ENCODE assay signal across 18 cellular contexts in genomic region chr3:161800985-161801559, GRCh38.
DNase-seq lines count a peak whose midpoint lies in the region; ATAC-seq and TF ChIP-seq lines count a peak whose summit lies in the region.
"Had no signal": no experiment of that assay in that cellular context is flagged by ENCODE, and none has a peak within 500 bp of the region (broad histone marks: within the 10 kb centered on the region; RNA-seq: fewer than 3 reads in every experiment).

No MANE protein-coding gene starts in this region.

- CTCF ChIA-PET in activated CD8-positive, alpha-beta T cell treated with anti-CD3 and anti-CD28 coated beads for 36 hours (lab: Charles Lee) = no interaction called here
- CTCF ChIA-PET in activated CD8-positive, alpha-beta T cell treated with anti-CD3 and anti-CD28 coated beads, Interleukin-2, amount 10 ng/mL, durations not matched to agents 7 days and 5 days (lab: Charles Lee) = no interaction called here

- POLR2A ChIA-PET in activated CD8-positive, alpha-beta T cell treated with anti-CD3 and anti-CD28 coated beads for 36 hours (lab: Charles Lee) = no interaction called here
- POLR2A ChIA-PET in activated CD8-positive, alpha-beta T cell treated with anti-CD3 and anti-CD28 coated beads, Interleukin-2, amount 10 ng/mL, durations not matched to agents 7 days and 5 days (lab: Charles Lee) = no interaction called here

- TF ChIP-seq CTCF in activated CD8-positive, alpha-beta T cell treated with anti-CD3 and anti-CD28 coated beads for 36 hours (IDR thresholded peaks at IDR 0.05) = no peak
- no peak for TF ChIP-seq CTCF in BE2C (IDR thresholded peaks at IDR 0.05; ENCODE audit: low read depth, low read length)

- no peaks in the 10 kb centered on the region for H3K9me3 ChIP-seq in BE2C
- H3K9me3 ChIP-seq: Peyer's patch had no signal

- H3K27me3 Mint-ChIP-seq in activated CD8-positive, alpha-beta T cell treated with anti-CD3 and anti-CD28 coated beads for 36 hours = no peaks in the 10 kb centered on the region
- no peaks in the 10 kb centered on the region for H3K27me3 Mint-ChIP-seq in activated CD8-positive, alpha-beta T cell treated with anti-CD3 and anti-CD28 coated beads, Interleukin-2, amount 10 ng/mL, durations not matched to agents 7 days and 5 days (ENCODE audit: low read depth)
- H3K27me3 Mint-ChIP-seq in T-helper 2 cell treated with Interferon-gamma antibody and Interleukin-4, amounts not matched to agents 5 μg/mL and 100 μg/mL, for 36 hours (ENCODE audit: low read depth) = no peaks in the 10 kb centered on the region
- H3K27me3 Mint-ChIP-seq: CD4-positive, alpha-beta memory T cell had no signal

- intact Hi-C loops in activated CD8-positive, alpha-beta T cell treated with anti-CD3 and anti-CD28 coated beads for 36 hours (cut with micrococcal nuclease) = no loop called here

- no peaks in the 10 kb centered on the region for H3K27me3 ChIP-seq in BE2C
- H3K27me3 ChIP-seq: Peyer's patch had no signal

- no peaks in the 10 kb centered on the region for H3K36me3 Mint-ChIP-seq in activated CD8-positive, alpha-beta T cell treated with anti-CD3 and anti-CD28 coated beads for 36 hours (ENCODE audit: low read depth)
- no peaks in the 10 kb centered on the region for H3K36me3 Mint-ChIP-seq in activated CD8-positive, alpha-beta T cell treated with anti-CD3 and anti-CD28 coated beads, Interleukin-2, amount 10 ng/mL, durations not matched to agents 7 days and 5 days (ENCODE audit: low read depth)
- H3K36me3 Mint-ChIP-seq in T-helper 2 cell treated with Interferon-gamma antibody and Interleukin-4, amounts not matched to agents 5 μg/mL and 100 μg/mL, for 36 hours (ENCODE audit: low read depth) = peaks cover 2% of the 10 kb centered on the region
- H3K36me3 Mint-ChIP-seq: CD4-positive, alpha-beta memory T cell had no signal

- DNase-seq in activated CD8-positive, alpha-beta T cell treated with anti-CD3 and anti-CD28 coated beads for 36 hours = peak; percentile 5
- no peak for DNase-seq in activated CD8-positive, alpha-beta T cell treated with anti-CD3 and anti-CD28 coated beads, Interleukin-2, amount 10 ng/mL, durations not matched to agents 7 days and 5 days
- peak; percentile 12 for DNase-seq in T-helper 2 cell treated with Interferon-gamma antibody and Interleukin-4, amounts not matched to agents 5 μg/mL and 100 μg/mL, for 36 hours (ENCODE audit: low spot score)
- DNase-seq in NCI-H1105 (lab: John Stamatoyannopoulos, UW) (no peak), BE2C (no peak), NCI-H2227 (lab: John Stamatoyannopoulos, UW; ENCODE audit: unreplicated experiment) (no peak)
- DNase-seq in activated CD4-positive, alpha-beta T cell treated with anti-CD3 and anti-CD28 coated beads, Interleukin-2, amount 50 U/mL, for 1 hour = no peak
- DNase-seq: CD4-positive, alpha-beta memory T cell; DMS79; GOT3; NCI-H1436 treated with DMSO at 0.1 percent for 48 hours; NCI-H2081; NCI-H510A treated with DMSO at 0.1 percent for 48 hours; Peyer's patch; T-helper 9 cell had no signal

- no peaks in the 10 kb centered on the region for H3K4me1 Mint-ChIP-seq in activated CD8-positive, alpha-beta T cell treated with anti-CD3 and anti-CD28 coated beads for 36 hours (ENCODE audit: low read depth)
- no peaks in the 10 kb centered on the region for H3K4me1 Mint-ChIP-seq in activated CD8-positive, alpha-beta T cell treated with anti-CD3 and anti-CD28 coated beads, Interleukin-2, amount 10 ng/mL, durations not matched to agents 7 days and 5 days (ENCODE audit: low read depth)
- H3K4me1 Mint-ChIP-seq in T-helper 2 cell treated with Interferon-gamma antibody and Interleukin-4, amounts not matched to agents 5 μg/mL and 100 μg/mL, for 36 hours (ENCODE audit: low read depth) = peaks cover 5% of the 10 kb centered on the region
- H3K4me1 Mint-ChIP-seq: CD4-positive, alpha-beta memory T cell had no signal

- H3K4me1 ChIP-seq in BE2C = no peaks in the 10 kb centered on the region
- H3K4me1 ChIP-seq: Peyer's patch had no signal

- no peak for ATAC-seq in activated CD8-positive, alpha-beta T cell treated with anti-CD3 and anti-CD28 coated beads for 36 hours
- no peak for ATAC-seq in activated CD8-positive, alpha-beta T cell treated with anti-CD3 and anti-CD28 coated beads, Interleukin-2, amount 10 ng/mL, durations not matched to agents 7 days and 5 days
- peak; percentile 76 for ATAC-seq in HG03432 (IDR thresholded peaks at IDR 0.05; ENCODE audit: unreplicated experiment)
- ATAC-seq: K562, Right ventricle myocardium inferior had no signal

- no peaks in the 10 kb centered on the region for H3K36me3 ChIP-seq in BE2C
- H3K36me3 ChIP-seq: Peyer's patch had no signal

- no peak overlapping the region for H3K4me3 ChIP-seq in BE2C (ENCODE audit: low read depth, low read length)
- H3K4me3 ChIP-seq: K562, Peyer's patch had no signal

- H3K27ac Mint-ChIP-seq in activated CD8-positive, alpha-beta T cell treated with anti-CD3 and anti-CD28 coated beads for 36 hours = no peak overlapping the region
- H3K27ac Mint-ChIP-seq in activated CD8-positive, alpha-beta T cell treated with anti-CD3 and anti-CD28 coated beads, Interleukin-2, amount 10 ng/mL, durations not matched to agents 7 days and 5 days = no peak overlapping the region
- no peak overlapping the region for H3K27ac Mint-ChIP-seq in T-helper 2 cell treated with Interferon-gamma antibody and Interleukin-4, amounts not matched to agents 5 μg/mL and 100 μg/mL, for 36 hours
- H3K27ac Mint-ChIP-seq: CD4-positive, alpha-beta memory T cell had no signal

- peaks cover 5% of the 10 kb centered on the region for H3K9me3 Mint-ChIP-seq in activated CD8-positive, alpha-beta T cell treated with anti-CD3 and anti-CD28 coated beads for 36 hours
- H3K9me3 Mint-ChIP-seq in activated CD8-positive, alpha-beta T cell treated with anti-CD3 and anti-CD28 coated beads, Interleukin-2, amount 10 ng/mL, durations not matched to agents 7 days and 5 days (ENCODE audit: insufficient read depth) = no peaks in the 10 kb centered on the region
- peaks cover 29% of the 10 kb centered on the region for H3K9me3 Mint-ChIP-seq in T-helper 2 cell treated with Interferon-gamma antibody and Interleukin-4, amounts not matched to agents 5 μg/mL and 100 μg/mL, for 36 hours

- H3K4me3 Mint-ChIP-seq in activated CD8-positive, alpha-beta T cell treated with anti-CD3 and anti-CD28 coated beads for 36 hours = no peak overlapping the region
- no peak overlapping the region for H3K4me3 Mint-ChIP-seq in activated CD8-positive, alpha-beta T cell treated with anti-CD3 and anti-CD28 coated beads, Interleukin-2, amount 10 ng/mL, durations not matched to agents 7 days and 5 days
- H3K4me3 Mint-ChIP-seq in T-helper 2 cell treated with Interferon-gamma antibody and Interleukin-4, amounts not matched to agents 5 μg/mL and 100 μg/mL, for 36 hours = no peak overlapping the region
- H3K4me3 Mint-ChIP-seq: CD4-positive, alpha-beta memory T cell had no signal

Comparison
In these comparisons a context has a peak if more than half of its experiments do, and no peak if none do; other contexts are left out.
1. DNase-seq: peak in activated CD8-positive, alpha-beta T cell treated with anti-CD3 and anti-CD28 coated beads for 36 hours (single experiment) and T-helper 2 cell treated with Interferon-gamma antibody and Interleukin-4, amounts not matched to agents 5 μg/mL and 100 μg/mL, for 36 hours (single experiment); none in activated CD8-positive, alpha-beta T cell treated with anti-CD3 and anti-CD28 coated beads, Interleukin-2, amount 10 ng/mL, durations not matched to agents 7 days and 5 days (single experiment), NCI-H1105 (single experiment), BE2C (single experiment), NCI-H2227 (single experiment) and activated CD4-positive, alpha-beta T cell treated with anti-CD3 and anti-CD28 coated beads, Interleukin-2, amount 50 U/mL, for 1 hour (single experiment).